ENCODE assay signal across 14 cellular contexts in genomic region chr2:191038741-191039140, GRCh38. TPM values are rescaled to one million over a fixed set of nuclear protein-coding genes. Genes with fewer than 3 reads are reported as not detected.
DNase-seq lines count a peak whose midpoint lies in the region; ATAC-seq and TF ChIP-seq lines count a peak whose summit lies in the region.
"Had no signal": no experiment of that assay in that cellular context is flagged by ENCODE, and none has a peak within 500 bp of the region (broad histone marks: within the 10 kb centered on the region; RNA-seq: fewer than 3 reads in every experiment).

No MANE protein-coding gene starts in this region.

- no peaks in the 10 kb centered on the region for H3K9me3 Mint-ChIP-seq in CD8-positive, alpha-beta memory T cell
- H3K9me3 Mint-ChIP-seq in activated naive CD8-positive, alpha-beta T cell (ENCODE audit: low read depth): no peaks in the 10 kb centered on the region
- H3K9me3 Mint-ChIP-seq: endodermal cell, H9 had no signal

- H3K9me3 ChIP-seq in CD8-positive, alpha-beta memory T cell (ENCODE audit: low read length): no peaks in the 10 kb centered on the region
- H3K9me3 ChIP-seq in fibroblast of lung (ENCODE audit: control insufficient read depth, insufficient read depth, low read depth, low read length) (no peaks in the 10 kb centered on the region), tibial nerve (no peaks in the 10 kb centered on the region)
- H3K9me3 ChIP-seq: psoas muscle had no signal

- H3K36me3 ChIP-seq in ACC112 (ENCODE audit: insufficient read depth, low read length) (no peaks in the 10 kb centered on the region), fibroblast of lung (ENCODE audit: control insufficient read depth, insufficient read depth, low read length) (no peaks in the 10 kb centered on the region), tibial nerve (no peaks in the 10 kb centered on the region)
- peaks cover 40% of the 10 kb centered on the region for H3K36me3 ChIP-seq in CD8-positive, alpha-beta memory T cell (ENCODE audit: insufficient read depth, low read length)

- H3K4me1 ChIP-seq in ACC112 (ENCODE audit: control insufficient read depth, insufficient read depth, low read length, unreplicated experiment) (peaks cover 42% of the 10 kb centered on the region), fibroblast of lung (ENCODE audit: control insufficient read depth, extremely low read depth, insufficient read depth, low read length) (peaks cover 18% of the 10 kb centered on the region), tibial nerve (no peaks in the 10 kb centered on the region)
- H3K4me1 ChIP-seq in CD8-positive, alpha-beta memory T cell (ENCODE audit: insufficient read depth, low read length): peaks cover 27% of the 10 kb centered on the region
- H3K4me1 ChIP-seq: psoas muscle had no signal

- H4K20me1 ChIP-seq in fibroblast of lung (ENCODE audit: control insufficient read depth, extremely low read depth, insufficient read depth, low read length): no peaks in the 10 kb centered on the region

- peak overlapping the region in 6 of 7 donors; percentile 50 to 74 (median 66) for H3K4me3 Mint-ChIP-seq in CD8-positive, alpha-beta memory T cell
- H3K4me3 Mint-ChIP-seq in activated naive CD8-positive, alpha-beta T cell: peak overlapping the region; percentile 43
- H3K4me3 Mint-ChIP-seq: B cell, endodermal cell, H9 had no signal

- H3K27ac ChIP-seq in ACC112 (ENCODE audit: low read depth, low read length) (peak overlapping the region; percentile 88), fibroblast of lung (ENCODE audit: insufficient read depth, low read length) (peak overlapping the region; percentile 63), tibial nerve (no peak overlapping the region)
- peak overlapping the region; percentile 62 for H3K27ac ChIP-seq in CD8-positive, alpha-beta memory T cell (ENCODE audit: low read depth, low read length)
- H3K27ac ChIP-seq: psoas muscle had no signal

- TF ChIP-seq POLR2A in tibial nerve (IDR thresholded peaks at IDR 0.05): no peak

- CTCF ChIA-PET in CD8-positive, alpha-beta memory T cell (lab: Charles Lee): interaction anchor here (1.0 to 2.8 kb wide), 5 partner anchors 42 to 142 kb away, joined by 3 to 9 read pairs (median 3); no protein-coding TSS in a partner anchor

- POLR2A ChIA-PET in CD8-positive, alpha-beta memory T cell (lab: Charles Lee): interaction anchor here (0.9 kb wide), 1 partner anchor 116 kb away, joined by 3 read pairs; no protein-coding TSS in a partner anchor

- WGBS in tibial nerve, 2 donors: 91 to 95% methylated on average over 2 of the region's 2 CpGs

- H3K27ac Mint-ChIP-seq in CD8-positive, alpha-beta memory T cell: peak overlapping the region; percentile 74 to 97 (median 92)
- peak overlapping the region; percentile 81 for H3K27ac Mint-ChIP-seq in activated naive CD8-positive, alpha-beta T cell
- H3K27ac Mint-ChIP-seq: B cell, endodermal cell had no signal

- no peak for ATAC-seq in HG02610 (IDR thresholded peaks at IDR 0.05; ENCODE audit: unreplicated experiment)
- ATAC-seq: psoas muscle had no signal

- peaks cover 37 to 47% (median 38%) of the 10 kb centered on the region in 3 donors for H3K4me1 Mint-ChIP-seq in CD8-positive, alpha-beta memory T cell
- H3K4me1 Mint-ChIP-seq in activated naive CD8-positive, alpha-beta T cell (ENCODE audit: low read depth): peaks cover 35% of the 10 kb centered on the region
- H3K4me1 Mint-ChIP-seq: B cell had no signal

- no peak for DNase-seq in CD8-positive, alpha-beta memory T cell
- peak in 1 of 2 donors; percentile 42 for DNase-seq in fibroblast of lung (ENCODE audit: low read depth in 2 of 2)
- DNase-seq in OCI-M1 (lab: John Stamatoyannopoulos, UW): no peak
- no peak for DNase-seq in tibial nerve (ENCODE audit: low spot score in 2 of 2)
- DNase-seq in HuH-7.5 (ENCODE audit: low spot score): no peak
- DNase-seq: endodermal cell, H9, kidney, NCI-H226, psoas muscle had no signal

- TF ChIP-seq CTCF in fibroblast of lung (conservative IDR thresholded peaks at IDR 0.05 in 1 of 2, IDR thresholded peaks at IDR 0.05 in 1 of 2; ENCODE audit: low read depth in 1 of 2, low read length in 2 of 2) (no peak), tibial nerve (IDR thresholded peaks at IDR 0.05) (no peak)

- H3K27me3 ChIP-seq in ACC112 (ENCODE audit: insufficient read depth, low read length) (no peaks in the 10 kb centered on the region), fibroblast of lung (ENCODE audit: control insufficient read depth, insufficient read depth, low read length) (no peaks in the 10 kb centered on the region), tibial nerve (no peaks in the 10 kb centered on the region)
- no peaks in the 10 kb centered on the region for H3K27me3 ChIP-seq in CD8-positive, alpha-beta memory T cell (ENCODE audit: insufficient read depth, low read length, poor library complexity, severe bottlenecking)

- no peak for TF ChIP-seq EP300 in tibial nerve (IDR thresholded peaks at IDR 0.05)

- peak overlapping the region; percentile 23; the same call in 1 of the 2 replicates for H3K4me3 ChIP-seq in ACC112 (ENCODE audit: low read depth, low read length)
- H3K4me3 ChIP-seq in CD8-positive, alpha-beta memory T cell (ENCODE audit: low read length): no peak overlapping the region
- H3K4me3 ChIP-seq in fibroblast of lung (replicated peaks in 1 of 4; ENCODE audit: control extremely low read depth in 1 of 4, insufficient read depth in 1 of 4, low read depth in 3 of 4, low read length in 4 of 4): no peak overlapping the region
- H3K4me3 ChIP-seq in tibial nerve: no peak overlapping the region
- H3K4me3 ChIP-seq: psoas muscle had no signal

- H3K4me2 ChIP-seq in fibroblast of lung (ENCODE audit: extremely low read depth, insufficient read depth, low read length): no peak overlapping the region

- H3K79me2 ChIP-seq in ACC112 (ENCODE audit: control insufficient read depth, insufficient read depth, low read length, unreplicated experiment): no peaks in the 10 kb centered on the region
- H3K79me2 ChIP-seq in fibroblast of lung (ENCODE audit: control insufficient read depth, insufficient read depth, low read length): no peaks in the 10 kb centered on the region

- H3K9ac ChIP-seq in fibroblast of lung (ENCODE audit: insufficient read depth, low read length): no peak overlapping the region

- H2AFZ ChIP-seq in ACC112 (ENCODE audit: low read length, unreplicated experiment) (peak overlapping the region; percentile 28), fibroblast of lung (ENCODE audit: low read length) (no peak overlapping the region)

- no peaks in the 10 kb centered on the region for H3K27me3 Mint-ChIP-seq in CD8-positive, alpha-beta memory T cell
- H3K27me3 Mint-ChIP-seq in activated naive CD8-positive, alpha-beta T cell: no peaks in the 10 kb centered on the region

- H3K36me3 Mint-ChIP-seq in CD8-positive, alpha-beta memory T cell: peaks cover 7 to 76% (median 22%) of the 10 kb centered on the region in 3 donors
- peaks cover 15% of the 10 kb centered on the region for H3K36me3 Mint-ChIP-seq in activated naive CD8-positive, alpha-beta T cell

RNA-seq across cellular contexts. Expression of gene STAT1, which starts 24.8 kb away (rescaled TPM):
- total RNA-seq in CD8-positive, alpha-beta memory T cell: 100 to 1,000 TPM; 142 to 145 TPM
- polyA plus RNA-seq in CD8-positive, alpha-beta memory T cell: 173 TPM
- total RNA-seq in fibroblast of lung (101 and 128 TPM in 2 replicates), tibial nerve (10 to 100 TPM; 40.2 to 73.9 (median 65.6) TPM)
- polyA plus RNA-seq in fibroblast of lung: 98.2 and 171 TPM in 2 replicates
- 80.8 and 140 TPM in 2 replicates for polyA plus RNA-seq in fibroblast of lung (2012)
- polyA minus RNA-seq in fibroblast of lung (ENCODE audit: low replicate concordance): 90.7 and 129 TPM in 2 replicates

Comparison
In these comparisons a context has a peak if more than half of its experiments do, and no peak if none do; other contexts are left out.
1. H3K27ac ChIP-seq: peak in ACC112 (single experiment), CD8-positive, alpha-beta memory T cell (single experiment) and fibroblast of lung (single experiment); none in tibial nerve (0 of 4).